In genomic region chr14:61527325-61528100, GRCh38 we compare ENCODE assay signal across 9 cellular contexts.
DNase-seq lines count a peak whose midpoint lies in the region; ATAC-seq and TF ChIP-seq lines count a peak whose summit lies in the region.
"Had no signal": no experiment of that assay in that cellular context is flagged by ENCODE, and none has a peak within 500 bp of the region (broad histone marks: within the 10 kb centered on the region; RNA-seq: fewer than 3 reads in every experiment).

No MANE protein-coding gene starts in this region.

- peaks cover 2 to 3% of the 10 kb centered on the region in 2 donors for H3K9me3 Mint-ChIP-seq in activated T-cell treated with anti-CD3 and anti-CD28 coated beads, Interleukin-2, amount 50 U/mL, for 72 hours
- peaks cover 7% of the 10 kb centered on the region for H3K9me3 Mint-ChIP-seq in activated naive CD8-positive, alpha-beta T cell treated with anti-CD3 and anti-CD28 coated beads for 36 hours

- TF ChIP-seq POLR2A in upper lobe of left lung (IDR thresholded peaks at IDR 0.05) = peak in 1 of 4 donors; percentile 36

- peaks cover 66 to 75% (median 70%) of the 10 kb centered on the region in 4 donors for H3K4me1 ChIP-seq in upper lobe of left lung

- H3K4me3 ChIP-seq in upper lobe of left lung = no peak overlapping the region

- peaks cover 0 to 14% (median 2%) of the 10 kb centered on the region in 4 donors for H3K36me3 ChIP-seq in upper lobe of left lung

- no peaks in the 10 kb centered on the region for H3K27me3 Mint-ChIP-seq in activated T-cell treated with anti-CD3 and anti-CD28 coated beads, Interleukin-2, amount 50 U/mL, for 72 hours (ENCODE audit: low read depth)
- H3K27me3 Mint-ChIP-seq in activated naive CD8-positive, alpha-beta T cell treated with anti-CD3 and anti-CD28 coated beads for 36 hours = no peaks in the 10 kb centered on the region

- H3K27me3 ChIP-seq in upper lobe of left lung = no peaks in the 10 kb centered on the region

- H3K9me3 ChIP-seq in upper lobe of left lung = no peaks in the 10 kb centered on the region

- no peak for ATAC-seq in activated T-cell treated with anti-CD3 and anti-CD28 coated beads, Interleukin-2, amount 50 U/mL, for 72 hours (replicated peaks in 1 of 2)
- peak in 1 of 2 donors; percentile 45 for ATAC-seq in upper lobe of left lung (ENCODE audit: low FRiP score in 2 of 2)

- no peak for DNase-seq in activated T-cell treated with anti-CD3 and anti-CD28 coated beads, Interleukin-2, amount 50 U/mL, for 72 hours
- DNase-seq in activated T-cell treated with anti-CD3 and anti-CD28 coated beads for 4 hours (no peak), kidney glomerular epithelial cell (lab: John Stamatoyannopoulos, UW) (peak; percentile 96), upper lobe of left lung (peak in 1 of 2 donors; percentile 51), NCI-H2227 treated with DMSO at 0.1 percent for 48 hours (lab: John Stamatoyannopoulos, UW) (no peak), NCI-H2171 treated with DMSO at 0.1 percent for 48 hours (lab: John Stamatoyannopoulos, UW) (no peak), NCI-H1417 (lab: John Stamatoyannopoulos, UW) (no peak)
- DNase-seq in activated naive CD8-positive, alpha-beta T cell treated with anti-CD3 and anti-CD28 coated beads for 36 hours = no peak

- peak overlapping the region; percentile 64 to 69 for H3K4me3 Mint-ChIP-seq in activated T-cell treated with anti-CD3 and anti-CD28 coated beads, Interleukin-2, amount 50 U/mL, for 72 hours
- peak overlapping the region; percentile 22 for H3K4me3 Mint-ChIP-seq in activated naive CD8-positive, alpha-beta T cell treated with anti-CD3 and anti-CD28 coated beads for 36 hours
- H3K4me3 Mint-ChIP-seq: neural crest cell had no signal

- peaks cover 24 to 34% of the 10 kb centered on the region in 2 donors for H3K36me3 Mint-ChIP-seq in activated T-cell treated with anti-CD3 and anti-CD28 coated beads, Interleukin-2, amount 50 U/mL, for 72 hours (ENCODE audit: insufficient read depth in 2 of 2)
- peaks cover 78% of the 10 kb centered on the region for H3K36me3 Mint-ChIP-seq in activated naive CD8-positive, alpha-beta T cell treated with anti-CD3 and anti-CD28 coated beads for 36 hours

- peak overlapping the region; percentile 71 to 86 (median 74) for H3K27ac ChIP-seq in upper lobe of left lung

- no peak for TF ChIP-seq EP300 in upper lobe of left lung (IDR thresholded peaks at IDR 0.05)

- peaks cover 94% of the 10 kb centered on the region for H3K4me1 Mint-ChIP-seq in activated T-cell treated with anti-CD3 and anti-CD28 coated beads, Interleukin-2, amount 50 U/mL, for 72 hours (ENCODE audit: low read depth)
- H3K4me1 Mint-ChIP-seq in activated naive CD8-positive, alpha-beta T cell treated with anti-CD3 and anti-CD28 coated beads for 36 hours = peaks cover 88% of the 10 kb centered on the region

- no peak for TF ChIP-seq CTCF in upper lobe of left lung (IDR thresholded peaks at IDR 0.05)

- peak overlapping the region; percentile 91 for H3K27ac Mint-ChIP-seq in activated T-cell treated with anti-CD3 and anti-CD28 coated beads, Interleukin-2, amount 50 U/mL, for 72 hours
- H3K27ac Mint-ChIP-seq in activated naive CD8-positive, alpha-beta T cell treated with anti-CD3 and anti-CD28 coated beads for 36 hours = peak overlapping the region; percentile 93

- 52 to 53% methylated on average over 10 of the region's 10 CpGs for WGBS in upper lobe of left lung, 2 donors
